ENCODE assay signal across 1 cellular context in genomic region chr2:72892506-72893173, GRCh38.
A peak's percentile ranks its signal among the peaks of the same experiment; 100 is the strongest.
TF ChIP-seq lines count a peak whose summit lies in the region.

No MANE protein-coding gene starts in this region.

TF ChIP-seq in HepG2, 621 proteins besides CTCF, POLR2A, EP300 and RAD21 (continued from another document and continues in another):
- TF ChIP-seq, protein P1, sequence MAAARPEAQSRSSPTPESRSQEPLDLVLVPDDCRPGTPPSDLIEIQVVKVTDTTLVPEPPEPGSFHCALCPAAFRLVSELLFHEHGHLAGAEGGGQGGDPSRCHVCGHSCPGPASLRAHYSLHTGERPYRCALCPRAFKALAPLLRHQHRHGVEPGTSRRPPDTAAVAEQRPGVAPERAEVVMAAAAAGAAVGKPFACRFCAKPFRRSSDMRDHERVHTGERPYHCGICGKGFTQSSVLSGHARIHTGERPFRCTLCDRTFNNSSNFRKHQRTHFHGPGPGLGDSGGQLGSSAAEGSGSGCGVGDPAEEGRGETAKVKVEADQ (CRISPR knock-in tag; IDR thresholded peaks at IDR 0.05; ENCODE audit: borderline replicate concordance), result 0 out of 2 replicates have a peak, but pooled peaks have one; percentile 12
- TF ChIP-seq ZMYM4 (CRISPR knock-in tag; IDR thresholded peaks at IDR 0.05) (0 out of 2 replicates have a peak, but pooled peaks have one; percentile 37), ZNF710 (CRISPR knock-in tag; IDR thresholded peaks at IDR 0.05; ENCODE audit: borderline replicate concordance) (peak; percentile 22; the same call in 1 of the 2 replicates), DDIT3 (CRISPR knock-in tag; IDR thresholded peaks at IDR 0.05) (no peak), ATM (IDR thresholded peaks at IDR 0.05; ENCODE audit: borderline replicate concordance) (no peak), NR2F2 (IDR thresholded peaks at IDR 0.05; ENCODE audit: borderline replicate concordance, low read depth) (no peak), ZFYVE20 (CRISPR knock-in tag; IDR thresholded peaks at IDR 0.05; ENCODE audit: borderline replicate concordance, low read depth) (no peak), NONO (IDR thresholded peaks at IDR 0.05) (no peak), NONO (CRISPR knock-in tag; conservative IDR thresholded peaks at IDR 0.05) (0 out of 2 replicates have a peak, but pooled peaks have one; percentile 26), TEF (CRISPR knock-in tag; IDR thresholded peaks at IDR 0.05) (no peak), YY1 (IDR thresholded peaks at IDR 0.05; ENCODE audit: insufficient read depth, insufficient replicate concordance, low read depth, low read length) (no peak), FOXP4 (CRISPR knock-in tag; IDR thresholded peaks at IDR 0.05) (no peak), SMAD3 (CRISPR knock-in tag; IDR thresholded peaks at IDR 0.05) (no peak), ZMYM2 (CRISPR knock-in tag; IDR thresholded peaks at IDR 0.05) (no peak), ZNF775 (CRISPR knock-in tag; IDR thresholded peaks at IDR 0.05; ENCODE audit: borderline replicate concordance) (no peak), ZNF333 (CRISPR knock-in tag; IDR thresholded peaks at IDR 0.05; ENCODE audit: borderline replicate concordance) (no peak), FOSL2 (CRISPR knock-in tag; IDR thresholded peaks at IDR 0.05) (no peak), NFATC3 (CRISPR knock-in tag; IDR thresholded peaks at IDR 0.05) (no peak), ZNF24 (IDR thresholded peaks at IDR 0.05) (no peak), ZNF768 (CRISPR knock-in tag; IDR thresholded peaks at IDR 0.05) (peak; percentile 67; the same call in 1 of the 2 replicates), SOX13 (IDR thresholded peaks at IDR 0.05) (no peak), SOX13 (CRISPR knock-in tag; conservative IDR thresholded peaks at IDR 0.05 in 1 of 2, IDR thresholded peaks at IDR 0.05 in 1 of 2) (no peak), ZNF513 (CRISPR knock-in tag; conservative IDR thresholded peaks at IDR 0.05) (no peak), SMAD9 (CRISPR knock-in tag; IDR thresholded peaks at IDR 0.05) (no peak), ZNF576 (CRISPR knock-in tag; IDR thresholded peaks at IDR 0.05) (0 out of 2 replicates have a peak, but pooled peaks have one; percentile 58), SALL2 (CRISPR knock-in tag; IDR thresholded peaks at IDR 0.05) (peak; percentile 56; the same call in 1 of the 2 replicates), HOXA7 (CRISPR knock-in tag; IDR thresholded peaks at IDR 0.05) (no peak), RAD51 (IDR thresholded peaks at IDR 0.05; ENCODE audit: borderline replicate concordance) (no peak), ZNF225 (CRISPR knock-in tag; IDR thresholded peaks at IDR 0.05) (no peak), XRCC5 (optimal IDR thresholded peaks at IDR 0.05; ENCODE audit: low read length) (peak; percentile 79), GPN1 (CRISPR knock-in tag; IDR thresholded peaks at IDR 0.05; ENCODE audit: borderline replicate concordance) (no peak), ZFY (CRISPR knock-in tag; IDR thresholded peaks at IDR 0.05) (0 out of 2 replicates have a peak, but pooled peaks have one; percentile 15), MAX (IDR thresholded peaks at IDR 0.05) (peak; percentile 12; the same call in 1 of the 2 replicates), ZBTB8A (CRISPR knock-in tag; IDR thresholded peaks at IDR 0.05; ENCODE audit: borderline replicate concordance, low read depth) (no peak), FOXK2 (IDR thresholded peaks at IDR 0.05) (no peak), RXRB (CRISPR knock-in tag; IDR thresholded peaks at IDR 0.05; ENCODE audit: borderline replicate concordance) (no peak), KDM2A (CRISPR knock-in tag; IDR thresholded peaks at IDR 0.05; ENCODE audit: borderline replicate concordance, low read depth) (peak; percentile 60; the same call in 1 of the 2 replicates), MBNL3 (CRISPR knock-in tag; conservative IDR thresholded peaks at IDR 0.05) (no peak), NFE2L2 (IDR thresholded peaks at IDR 0.05; ENCODE audit: low read length) (0 out of 2 replicates have a peak, but pooled peaks have one; percentile 2), ZSCAN22 (CRISPR knock-in tag; IDR thresholded peaks at IDR 0.05) (no peak), NFIC (IDR thresholded peaks at IDR 0.05; ENCODE audit: low read length) (no peak), ZNF274 (CRISPR knock-in tag; IDR thresholded peaks at IDR 0.05) (0 out of 2 replicates have a peak, but pooled peaks have one; percentile 54), KLF9 (CRISPR knock-in tag; IDR thresholded peaks at IDR 0.05; ENCODE audit: low read depth) (no peak), HMGA1 (CRISPR knock-in tag; conservative IDR thresholded peaks at IDR 0.05) (no peak)
- TF ChIP-seq, protein P2, sequence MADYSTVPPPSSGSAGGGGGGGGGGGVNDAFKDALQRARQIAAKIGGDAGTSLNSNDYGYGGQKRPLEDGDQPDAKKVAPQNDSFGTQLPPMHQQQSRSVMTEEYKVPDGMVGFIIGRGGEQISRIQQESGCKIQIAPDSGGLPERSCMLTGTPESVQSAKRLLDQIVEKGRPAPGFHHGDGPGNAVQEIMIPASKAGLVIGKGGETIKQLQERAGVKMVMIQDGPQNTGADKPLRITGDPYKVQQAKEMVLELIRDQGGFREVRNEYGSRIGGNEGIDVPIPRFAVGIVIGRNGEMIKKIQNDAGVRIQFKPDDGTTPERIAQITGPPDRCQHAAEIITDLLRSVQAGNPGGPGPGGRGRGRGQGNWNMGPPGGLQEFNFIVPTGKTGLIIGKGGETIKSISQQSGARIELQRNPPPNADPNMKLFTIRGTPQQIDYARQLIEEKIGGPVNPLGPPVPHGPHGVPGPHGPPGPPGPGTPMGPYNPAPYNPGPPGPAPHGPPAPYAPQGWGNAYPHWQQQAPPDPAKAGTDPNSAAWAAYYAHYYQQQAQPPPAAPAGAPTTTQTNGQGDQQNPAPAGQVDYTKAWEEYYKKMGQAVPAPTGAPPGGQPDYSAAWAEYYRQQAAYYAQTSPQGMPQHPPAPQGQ (CRISPR knock-in tag; IDR thresholded peaks at IDR 0.05; ENCODE audit: borderline replicate concordance), result no peak
- TF ChIP-seq, protein P3, sequence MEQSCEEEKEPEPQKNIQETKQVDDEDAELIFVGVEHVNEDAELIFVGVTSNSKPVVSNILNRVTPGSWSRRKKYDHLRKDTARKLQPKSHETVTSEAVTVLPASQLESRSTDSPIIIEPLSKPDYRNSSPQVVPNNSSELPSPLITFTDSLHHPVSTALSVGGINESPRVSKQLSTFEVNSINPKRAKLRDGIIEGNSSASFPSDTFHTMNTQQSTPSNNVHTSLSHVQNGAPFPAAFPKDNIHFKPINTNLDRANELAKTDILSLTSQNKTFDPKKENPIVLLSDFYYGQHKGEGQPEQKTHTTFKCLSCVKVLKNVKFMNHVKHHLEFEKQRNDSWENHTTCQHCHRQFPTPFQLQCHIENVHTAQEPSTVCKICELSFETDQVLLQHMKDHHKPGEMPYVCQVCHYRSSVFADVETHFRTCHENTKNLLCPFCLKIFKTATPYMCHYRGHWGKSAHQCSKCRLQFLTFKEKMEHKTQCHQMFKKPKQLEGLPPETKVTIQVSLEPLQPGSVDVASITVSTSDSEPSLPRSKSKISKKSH (CRISPR knock-in tag; IDR thresholded peaks at IDR 0.05; ENCODE audit: borderline replicate concordance), result 0 out of 2 replicates have a peak, but pooled peaks have one; percentile 0
- TF ChIP-seq, protein P4, sequence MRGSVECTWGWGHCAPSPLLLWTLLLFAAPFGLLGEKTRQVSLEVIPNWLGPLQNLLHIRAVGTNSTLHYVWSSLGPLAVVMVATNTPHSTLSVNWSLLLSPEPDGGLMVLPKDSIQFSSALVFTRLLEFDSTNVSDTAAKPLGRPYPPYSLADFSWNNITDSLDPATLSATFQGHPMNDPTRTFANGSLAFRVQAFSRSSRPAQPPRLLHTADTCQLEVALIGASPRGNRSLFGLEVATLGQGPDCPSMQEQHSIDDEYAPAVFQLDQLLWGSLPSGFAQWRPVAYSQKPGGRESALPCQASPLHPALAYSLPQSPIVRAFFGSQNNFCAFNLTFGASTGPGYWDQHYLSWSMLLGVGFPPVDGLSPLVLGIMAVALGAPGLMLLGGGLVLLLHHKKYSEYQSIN (CRISPR knock-in tag; IDR thresholded peaks at IDR 0.05; ENCODE audit: borderline replicate concordance), result no peak
- TF ChIP-seq, protein P5, sequence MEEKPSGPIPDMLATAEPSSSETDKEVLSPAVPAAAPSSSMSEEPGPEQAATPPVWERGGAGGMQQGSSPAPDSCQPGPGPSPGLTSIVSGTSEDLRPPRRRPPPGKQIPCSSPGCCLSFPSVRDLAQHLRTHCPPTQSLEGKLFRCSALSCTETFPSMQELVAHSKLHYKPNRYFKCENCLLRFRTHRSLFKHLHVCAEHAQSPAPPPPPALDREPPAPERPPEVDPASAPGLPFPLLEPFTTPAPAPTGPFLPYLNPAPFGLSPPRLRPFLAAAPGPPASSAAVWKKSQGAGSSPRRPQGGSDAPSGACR (CRISPR knock-in tag; IDR thresholded peaks at IDR 0.05), result no peak
- TF ChIP-seq, protein P6, sequence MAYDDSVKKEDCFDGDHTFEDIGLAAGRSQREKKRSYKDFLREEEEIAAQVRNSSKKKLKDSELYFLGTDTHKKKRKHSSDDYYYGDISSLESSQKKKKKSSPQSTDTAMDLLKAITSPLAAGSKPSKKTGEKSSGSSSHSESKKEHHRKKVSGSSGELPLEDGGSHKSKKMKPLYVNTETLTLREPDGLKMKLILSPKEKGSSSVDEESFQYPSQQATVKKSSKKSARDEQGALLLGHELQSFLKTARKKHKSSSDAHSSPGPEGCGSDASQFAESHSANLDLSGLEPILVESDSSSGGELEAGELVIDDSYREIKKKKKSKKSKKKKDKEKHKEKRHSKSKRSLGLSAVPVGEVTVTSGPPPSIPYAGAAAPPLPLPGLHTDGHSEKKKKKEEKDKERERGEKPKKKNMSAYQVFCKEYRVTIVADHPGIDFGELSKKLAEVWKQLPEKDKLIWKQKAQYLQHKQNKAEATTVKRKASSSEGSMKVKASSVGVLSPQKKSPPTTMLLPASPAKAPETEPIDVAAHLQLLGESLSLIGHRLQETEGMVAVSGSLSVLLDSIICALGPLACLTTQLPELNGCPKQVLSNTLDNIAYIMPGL (CRISPR knock-in tag; IDR thresholded peaks at IDR 0.05; ENCODE audit: borderline replicate concordance in 1 of 2, low read depth in 1 of 2), result peak in 1 of 2 experiments; percentile 78; a peak in 1 of 4 replicates
